In the genomic region with DNA sequence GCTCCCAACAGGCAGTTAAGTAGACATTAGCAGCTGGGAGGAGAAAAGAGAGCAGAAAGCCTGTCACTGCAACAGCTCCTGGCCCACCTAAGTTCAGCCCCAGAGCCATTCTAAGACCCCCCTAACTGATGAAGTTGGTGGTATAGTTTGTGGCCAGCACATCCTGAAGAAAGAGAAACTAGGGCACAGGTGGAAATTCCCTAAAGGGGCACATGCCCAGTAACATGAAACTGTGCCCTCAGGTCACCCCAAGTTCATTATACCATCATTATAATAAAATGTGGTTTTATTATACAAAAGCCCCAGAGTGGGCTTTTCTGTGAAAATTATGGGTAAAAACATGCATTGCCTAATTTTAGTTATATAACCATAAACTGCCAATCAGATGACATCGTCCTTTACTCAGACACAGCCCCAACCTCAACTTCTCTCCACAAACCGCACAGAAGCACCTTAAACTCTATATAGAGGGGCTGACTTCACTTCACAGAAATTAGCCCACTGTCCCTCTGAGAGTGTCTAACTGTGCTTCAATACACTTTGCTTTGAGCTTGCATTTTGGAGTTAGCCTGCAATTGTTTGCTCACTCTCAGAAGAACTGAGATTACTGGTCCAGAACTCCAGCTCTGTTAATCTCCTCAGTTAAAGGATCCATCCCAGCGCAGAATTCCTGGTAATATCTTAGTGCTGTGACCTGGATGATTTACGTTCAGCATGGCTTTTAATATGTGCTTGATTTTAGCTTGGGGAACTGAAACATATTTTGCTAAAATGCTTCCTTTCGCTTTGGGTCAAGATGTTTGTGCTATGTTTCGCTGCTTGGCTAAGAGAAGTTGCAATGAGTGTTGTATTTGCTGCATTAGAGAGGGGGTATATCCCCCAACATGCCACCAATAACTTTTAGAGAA, we compare ENCODE assay signal across 9 cellular contexts. TPM values are rescaled to one million over a fixed set of nuclear protein-coding genes. Genes with fewer than 3 reads are reported as not detected.
DNase-seq lines count a peak whose midpoint lies in the region; ATAC-seq and TF ChIP-seq lines count a peak whose summit lies in the region.
"Had no signal": no experiment of that assay in that cellular context is flagged by ENCODE, and none has a peak within 500 bp of the region (broad histone marks: within the 10 kb centered on the region; RNA-seq: fewer than 3 reads in every experiment).

No MANE protein-coding gene starts in this region.

- ATAC-seq in heart right ventricle (no peak), left ventricle myocardium superior (no peak), upper lobe of left lung (ENCODE audit: low FRiP score in 2 of 2) (no peak)

- H3K27ac ChIP-seq in heart right ventricle (peak overlapping the region in 7 of 10 donors; percentile 36 to 95 (median 94)), coronary artery (peak overlapping the region; percentile 12 to 56), upper lobe of left lung (peak overlapping the region; percentile 4 to 95 (median 93)), GM23248 (no peak overlapping the region)

- in situ Hi-C loops in GM23248 (cut with MboI) = no loop called here

- DNase-seq in heart right ventricle = no peak
- no peak for DNase-seq in left ventricle myocardium superior
- peak; percentile 7 for DNase-seq in M059J (ENCODE audit: low read depth)
- no peak for DNase-seq in coronary artery (ENCODE audit: low spot score)
- peak in 1 of 2 donors; percentile 6 for DNase-seq in upper lobe of left lung
- DNase-seq in superior temporal gyrus (ENCODE audit: extremely low spot score) = no peak
- DNase-seq in GM23248 = no peak
- DNase-seq in islet precursor cell = no peak
- DNase-seq: NCI-H748 treated with DMSO at 0.1 percent for 48 hours had no signal

- TF ChIP-seq CTCF in heart right ventricle (IDR thresholded peaks at IDR 0.05) (no peak), coronary artery (IDR thresholded peaks at IDR 0.05) (no peak), upper lobe of left lung (IDR thresholded peaks at IDR 0.05) (no peak)

- no peaks in the 10 kb centered on the region for H3K9me3 ChIP-seq in heart right ventricle
- H3K9me3 ChIP-seq in upper lobe of left lung = no peaks in the 10 kb centered on the region
- H3K9me3 ChIP-seq in GM23248 (ENCODE audit: low read depth) = no peaks in the 10 kb centered on the region

- 81 to 91% methylated on average over 6 of the region's 6 CpGs for WGBS in heart right ventricle, 2 donors
- WGBS in upper lobe of left lung, 2 donors = 61 to 69% methylated on average over 6 of the region's 6 CpGs
- 74 to 76% methylated on average over 6 of the region's 6 CpGs for WGBS in GM23248 (ENCODE audit: low coverage in 1 of 2, low lambda C conversion rate in 2 of 2, missing lambda C conversion rate in 2 of 2), 2 experiments

- H3K4me1 ChIP-seq in heart right ventricle (peaks cover 2 to 82% (median 27%) of the 10 kb centered on the region in 9 donors), upper lobe of left lung (peaks cover 46 to 75% (median 72%) of the 10 kb centered on the region in 4 donors), GM23248 (ENCODE audit: insufficient read depth) (peaks cover 9% of the 10 kb centered on the region)

- no peak overlapping the region for H2AFZ ChIP-seq in GM23248

- no peak overlapping the region for H3K4me2 ChIP-seq in GM23248 (ENCODE audit: unreplicated experiment)

- H4K20me1 ChIP-seq in GM23248 (ENCODE audit: insufficient read depth) = no peaks in the 10 kb centered on the region

- no peaks in the 10 kb centered on the region for H3K9me2 ChIP-seq in GM23248 (ENCODE audit: insufficient read depth)

- H3K27me3 ChIP-seq in heart right ventricle (no peaks in the 10 kb centered on the region), upper lobe of left lung (no peaks in the 10 kb centered on the region), GM23248 (replicated peaks; ENCODE audit: insufficient read depth) (no peaks in the 10 kb centered on the region)

- H3K4me3 ChIP-seq in heart right ventricle (no peak overlapping the region), coronary artery (no peak overlapping the region), upper lobe of left lung (no peak overlapping the region), GM23248 (no peak overlapping the region)

- no peak for TF ChIP-seq POLR2A in upper lobe of left lung (IDR thresholded peaks at IDR 0.05)

- H3F3A ChIP-seq in GM23248 (ENCODE audit: insufficient read depth) = peaks cover 3% of the 10 kb centered on the region; the same call in 1 of the 2 replicates

- no peaks in the 10 kb centered on the region for H3K36me3 ChIP-seq in heart right ventricle
- H3K36me3 ChIP-seq in upper lobe of left lung = no peaks in the 10 kb centered on the region
- H3K36me3 ChIP-seq in GM23248 (ENCODE audit: low read depth) = no peaks in the 10 kb centered on the region

- no peaks in the 10 kb centered on the region for H3K79me2 ChIP-seq in GM23248 (ENCODE audit: insufficient read depth)

- no peak overlapping the region for H3K9ac ChIP-seq in GM23248

- intact Hi-C loops in heart right ventricle (cut with DNase I) = loop anchor here in 1 of 10 donors (10.0 kb wide), 1 partner anchor 322 kb away; the partner anchor contains the start of gene TXN2
- intact Hi-C loops in left ventricle myocardium superior (cut with micrococcal nuclease) = no loop called here

- TF ChIP-seq EP300 in upper lobe of left lung (IDR thresholded peaks at IDR 0.05) = no peak

RNA-seq across cellular contexts. Expression of gene APOL3, which starts 1.8 kb away (rescaled TPM):
- total RNA-seq in heart right ventricle = 10 to 100 TPM; 17.1 to 65.9 (median 24.6) TPM
- polyA plus RNA-seq in heart right ventricle = 10 to 100 TPM; 24.0 to 37.3 TPM
- total RNA-seq in left ventricle myocardium superior = 29.5 TPM
- total RNA-seq in M059J (2014; rRNA removed; shearing (Covaris generic)) = 11.7 and 12.4 TPM in 2 replicates
- 10 to 100 TPM; 40.4 to 88.0 (median 54.5) TPM for total RNA-seq in upper lobe of left lung
- 5.5 and 6.2 TPM in 2 replicates for total RNA-seq in GM23248 (2014; rRNA removed; shearing (Covaris generic))
- 3.4 and 4.0 TPM in 2 replicates for polyA plus RNA-seq in GM23248 (2016; fragmentation: Nextera tagmentation; extraction: Ambion mirVana)

RNA-seq across cellular contexts. Expression of gene APOL4, which starts 39.2 kb away (rescaled TPM):
- 10 to 100 TPM in 2 of 10 donors, 1 to 10 TPM in 7, not detected in 1; 1.6 to 22.6 (median 4.9) TPM for total RNA-seq in heart right ventricle
- polyA plus RNA-seq in heart right ventricle = 1 to 10 TPM; 3.6 to 4.2 TPM
- 3.8 TPM for total RNA-seq in left ventricle myocardium superior
- 0.10 TPM in 1 of 2 replicates, not detected in the other for total RNA-seq in M059J (2014; rRNA removed; shearing (Covaris generic))
- 10 to 100 TPM in 3 of 6 donors, 1 to 10 TPM in 3; 5.4 to 24.7 (median 10.2) TPM for total RNA-seq in upper lobe of left lung
- not detected in 2 replicates for total RNA-seq in GM23248 (2014; rRNA removed; shearing (Covaris generic))
- polyA plus RNA-seq in GM23248 (2016; fragmentation: Nextera tagmentation; extraction: Ambion mirVana) = 0.06 TPM in 1 of 2 replicates, not detected in the other
